1 cellular context compared by ENCODE assay signal in genomic region chr19:7921955-7922840, GRCh38.
TF ChIP-seq lines count a peak whose summit lies in the region.

No MANE protein-coding gene starts in this region.

TF ChIP-seq in GM23338, 12 proteins besides CTCF, POLR2A, EP300 and RAD21:
- no peak for TF ChIP-seq ZNF331 (CRISPR knock-in tag; IDR thresholded peaks at IDR 0.05; ENCODE audit: low read depth)
- no peak for TF ChIP-seq ZNF114 (CRISPR knock-in tag; IDR thresholded peaks at IDR 0.05)
- TF ChIP-seq STAT1 (IDR thresholded peaks at IDR 0.05; ENCODE audit: unreplicated experiment): no peak
- no peak for TF ChIP-seq JUNB (IDR thresholded peaks at IDR 0.05; ENCODE audit: unreplicated experiment)
- TF ChIP-seq ZNF462 (CRISPR knock-in tag; IDR thresholded peaks at IDR 0.05): no peak
- TF ChIP-seq EZH2phosphoT487 (IDR thresholded peaks at IDR 0.05; ENCODE audit: unreplicated experiment): no peak
- no peak for TF ChIP-seq EZH2 (IDR thresholded peaks at IDR 0.05; ENCODE audit: low read depth, unreplicated experiment)
TF ChIP-seq in GM23338: peak in this region for 0.
